ENCODE assay signal across 10 cellular contexts in genomic region chr2:14633451-14634211, GRCh38. TPM values are rescaled to one million over a fixed set of nuclear protein-coding genes. Genes with fewer than 3 reads are reported as not detected.
DNase-seq lines count a peak whose midpoint lies in the region; ATAC-seq, FAIRE-seq and TF ChIP-seq lines count a peak whose summit lies in the region.
"Had no signal": no experiment of that assay in that cellular context is flagged by ENCODE, and none has a peak within 500 bp of the region (broad histone marks: within the 10 kb centered on the region; RNA-seq: fewer than 3 reads in every experiment).

No MANE protein-coding gene starts in this region.

- no peaks in the 10 kb centered on the region for H3K79me2 ChIP-seq in keratinocyte (ENCODE audit: control insufficient read depth, insufficient read depth, low read length)

- H3K9me1 ChIP-seq in keratinocyte (ENCODE audit: control insufficient read depth, extremely low read depth, insufficient read depth, low read length), result no peaks in the 10 kb centered on the region

- H3K27me3 Mint-ChIP-seq in stimulated activated naive B cell treated with anti-CD40 and anti-IgM and Interleukin-4, amounts not matched to agents 10 μg/mL and 1 μg/mL and 100 μg/mL, for 72 hours, result peaks cover 43 to 71% of the 10 kb centered on the region in 2 donors

- no peak overlapping the region for H3K4me3 Mint-ChIP-seq in stimulated activated naive B cell treated with anti-CD40 and anti-IgM and Interleukin-4, amounts not matched to agents 10 μg/mL and 1 μg/mL and 100 μg/mL, for 72 hours

- peak overlapping the region; percentile 97 for H3K4me2 ChIP-seq in keratinocyte (ENCODE audit: control insufficient read depth, extremely low read depth, insufficient read depth, low read depth, low read length)

- H3K27me3 ChIP-seq in keratinocyte (ENCODE audit: control insufficient read depth, extremely low read depth, insufficient read depth, low read length), result peaks cover 12% of the 10 kb centered on the region

- H3K36me3 Mint-ChIP-seq in stimulated activated naive B cell treated with anti-CD40 and anti-IgM and Interleukin-4, amounts not matched to agents 10 μg/mL and 1 μg/mL and 100 μg/mL, for 72 hours, result no peaks in the 10 kb centered on the region

- peaks cover 0 to 1% of the 10 kb centered on the region in 2 experiments for H3K36me3 ChIP-seq in keratinocyte (ENCODE audit: control insufficient read depth in 2 of 2, extremely low read depth in 1 of 2, insufficient read depth in 2 of 2, low read length in 2 of 2)

- H3K4me1 Mint-ChIP-seq in stimulated activated naive B cell treated with anti-CD40 and anti-IgM and Interleukin-4, amounts not matched to agents 10 μg/mL and 1 μg/mL and 100 μg/mL, for 72 hours, result peaks cover 2 to 5% of the 10 kb centered on the region in 2 donors
- H3K4me1 Mint-ChIP-seq: immature natural killer cell had no signal

- H3K9me3 Mint-ChIP-seq in stimulated activated naive B cell treated with anti-CD40 and anti-IgM and Interleukin-4, amounts not matched to agents 10 μg/mL and 1 μg/mL and 100 μg/mL, for 72 hours, result no peaks in the 10 kb centered on the region

- intact Hi-C loops in posterior vena cava (cut with DNase I), result no loop called here

- no peak for FAIRE-seq in keratinocyte (lab: Jason Lieb, UNC)

- ATAC-seq in stimulated activated naive B cell treated with anti-CD40 and anti-IgM and Interleukin-4, amounts not matched to agents 10 μg/mL and 1 μg/mL and 100 μg/mL, for 72 hours (replicated peaks), result no peak
- ATAC-seq in GM18511 (IDR thresholded peaks at IDR 0.05; ENCODE audit: unreplicated experiment), result no peak

- H3K4me3 ChIP-seq in keratinocyte (ENCODE audit: control insufficient read depth in 2 of 3, extremely low read depth in 1 of 3, insufficient read depth in 2 of 3, low read depth in 1 of 3, low read length in 3 of 3), result peak overlapping the region; percentile 67 to 84 (median 84)

- H3K9me3 ChIP-seq in keratinocyte (ENCODE audit: control insufficient read depth, low read depth, low read length), result no peaks in the 10 kb centered on the region

- H2AFZ ChIP-seq in keratinocyte (ENCODE audit: control insufficient read depth, low read length), result peak overlapping the region; percentile 92

- peaks cover 26% of the 10 kb centered on the region for H3K4me1 ChIP-seq in keratinocyte (ENCODE audit: control insufficient read depth, extremely low read depth, insufficient read depth, low read length)

- dilution Hi-C loops in keratinocyte (cut with MboI; ENCODE audit: extremely low pct_ligation_motif_present, low sequenced_read_pairs), result no loop called here

- peak overlapping the region; percentile 85 for H3K27ac Mint-ChIP-seq in stimulated activated naive B cell treated with anti-CD40 and anti-IgM and Interleukin-4, amounts not matched to agents 10 μg/mL and 1 μg/mL and 100 μg/mL, for 72 hours
- H3K27ac Mint-ChIP-seq: immature natural killer cell had no signal

- no peak for TF ChIP-seq CTCF in keratinocyte (optimal IDR thresholded peaks at IDR 0.05 in 1 of 3, IDR thresholded peaks at IDR 0.05 in 1 of 3, conservative IDR thresholded peaks at IDR 0.05 in 1 of 3; ENCODE audit: extremely low read depth in 1 of 3, insufficient read depth in 2 of 3, low read length in 3 of 3)

- H4K20me1 ChIP-seq in keratinocyte (ENCODE audit: control insufficient read depth, extremely low read depth, insufficient read depth, low read length), result no peaks in the 10 kb centered on the region

- H3K27ac ChIP-seq in keratinocyte (ENCODE audit: control insufficient read depth, insufficient read depth, low read length), result no peak overlapping the region

- H3K9ac ChIP-seq in keratinocyte (ENCODE audit: control insufficient read depth, extremely low read depth, insufficient read depth, low read length), result peak overlapping the region; percentile 66

- DNase-seq in NCI-H1105 (lab: John Stamatoyannopoulos, UW) (peak; percentile 8), NCI-H1105 treated with DMSO at 0.1 percent for 48 hours (lab: John Stamatoyannopoulos, UW) (no peak), astrocyte of the hippocampus (ENCODE audit: low read depth, low spot score) (peak; percentile 25), keratinocyte (ENCODE audit: low read depth, low spot score) (no peak), posterior vena cava (ENCODE audit: low spot score) (no peak)
- DNase-seq in stimulated activated naive B cell treated with anti-CD40 and anti-IgM and Interleukin-4, amounts not matched to agents 10 μg/mL and 1 μg/mL and 100 μg/mL, for 72 hours, result no peak
- DNase-seq in stimulated activated CD4-positive, alpha-beta T cell treated with anti-CD3 and anti-CD28 coated beads, Interleukin-1b, Interleukin-23, amount 100 ng/mL, for 48 hours, result no peak
- DNase-seq: immature natural killer cell, NCI-H1436 treated with DMSO at 0.1 percent for 48 hours had no signal

RNA-seq across cellular contexts. Expression of gene LRATD1, which starts 1.1 kb away (rescaled TPM):
- polyA plus RNA-seq in keratinocyte, result 4.3 to 5.4 TPM (median 4.6 TPM) in 3 replicates
- 3.6 TPM for polyA plus RNA-seq in keratinocyte (2011; ENCODE audit: low read depth)
- polyA plus RNA-seq in keratinocyte (2011; cell fraction: cytosol; rRNA removed), result 4.7 and 4.8 TPM in 2 replicates
- 11.7 and 12.9 TPM in 2 replicates for polyA plus RNA-seq in keratinocyte (2011; cell fraction: nucleus; rRNA removed)
- polyA plus RNA-seq in keratinocyte (2012; ENCODE audit: low replicate concordance), result 6.0 and 12.9 TPM in 2 replicates
- 1.8 to 4.2 TPM (median 3.8 TPM) in 3 replicates for polyA minus RNA-seq in keratinocyte
- polyA minus RNA-seq in keratinocyte (2011; cell fraction: cytosol; rRNA and poly(A)+ RNA removed), result 6.7 TPM
- 8.9 and 9.3 TPM in 2 replicates for polyA minus RNA-seq in keratinocyte (2011; cell fraction: nucleus; rRNA and poly(A)+ RNA removed)
- 1 to 10 TPM; 1.9 to 3.1 TPM for total RNA-seq in posterior vena cava
- polyA plus RNA-seq: immature natural killer cell had no signal

Comparison
In these comparisons a context has a peak if more than half of its experiments do, and no peak if none do; other contexts are left out.
1. DNase-seq: peak in NCI-H1105 (single experiment) and astrocyte of the hippocampus (single experiment); none in NCI-H1105 treated with DMSO at 0.1 percent for 48 hours (single experiment), keratinocyte (single experiment), stimulated activated naive B cell treated with anti-CD40 and anti-IgM and Interleukin-4, amounts not matched to agents 10 μg/mL and 1 μg/mL and 100 μg/mL, for 72 hours (single experiment), stimulated activated CD4-positive, alpha-beta T cell treated with anti-CD3 and anti-CD28 coated beads, Interleukin-1b, Interleukin-23, amount 100 ng/mL, for 48 hours (single experiment) and posterior vena cava (single experiment).